In genomic region chr20:41694796-41695195, GRCh38 we compare ENCODE assay signal across 1 cellular context.
TF ChIP-seq lines count a peak whose summit lies in the region.

No MANE protein-coding gene starts in this region.

TF ChIP-seq in A549, 52 proteins besides CTCF, POLR2A, EP300 and RAD21 (continued from another document):
- TF ChIP-seq HMGXB4 (CRISPR knock-in tag; IDR thresholded peaks at IDR 0.05; ENCODE audit: borderline replicate concordance) (no peak), ZFP36 (IDR thresholded peaks at IDR 0.05; ENCODE audit: borderline replicate concordance, partially characterized antibody) (no peak), CEBPB (IDR thresholded peaks at IDR 0.05) (no peak), CHD4 (IDR thresholded peaks at IDR 0.05; ENCODE audit: borderline replicate concordance) (no peak), HDAC2 (IDR thresholded peaks at IDR 0.05) (no peak), PHF8 (IDR thresholded peaks at IDR 0.05; ENCODE audit: borderline replicate concordance, low read depth) (no peak)
